In the genomic region with DNA sequence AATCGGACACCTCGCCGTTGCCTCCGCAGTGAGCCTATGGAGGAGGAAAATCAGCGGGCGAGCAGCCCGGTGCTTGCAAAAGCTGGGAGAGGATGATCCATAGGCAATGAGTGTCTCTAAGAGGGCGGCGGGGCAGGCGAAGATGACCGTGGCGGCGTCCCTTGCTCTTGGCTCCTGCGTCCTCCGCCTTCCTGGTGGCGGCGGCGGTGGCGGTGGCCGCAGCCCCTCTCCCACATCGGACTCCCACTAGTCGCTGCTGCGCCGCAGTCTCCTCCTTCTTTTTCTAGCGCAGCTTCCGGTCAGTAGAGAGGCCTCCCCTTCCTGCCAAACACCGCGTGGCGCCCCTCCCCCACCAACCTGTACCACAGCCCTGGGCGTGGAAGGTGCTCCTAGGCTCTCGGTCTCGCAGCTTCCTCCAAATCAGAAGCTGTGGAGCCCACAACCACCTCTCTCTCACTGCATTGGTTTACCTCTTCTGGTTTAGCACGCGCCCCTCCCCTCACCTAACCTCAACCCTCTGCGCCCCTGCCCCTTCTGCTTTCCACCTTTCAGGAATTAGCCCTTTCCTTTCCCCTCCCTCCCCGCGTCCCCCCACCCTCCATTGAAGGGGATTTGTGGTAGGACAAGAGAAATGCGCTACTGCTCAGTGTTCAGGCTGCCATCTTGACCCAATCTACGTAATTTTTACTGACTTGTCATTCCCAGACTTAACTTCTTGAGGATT, we compare ENCODE assay signal across 1 cellular context.
TF ChIP-seq lines count a peak whose summit lies in the region.

SPIN3 (minus strand) TSS at position 271 of the 724 bp plus-strand sequence. CDS start 594 bp downstream, outside the sequence.

TF ChIP-seq in HepG2, 621 proteins besides CTCF, POLR2A, EP300 and RAD21 (continued from another document and continues in another):
- TF ChIP-seq ARID3A (IDR thresholded peaks at IDR 0.05; ENCODE audit: low read depth, low read length) = no peak
- TF ChIP-seq RFXAP (CRISPR knock-in tag; IDR thresholded peaks at IDR 0.05; ENCODE audit: borderline replicate concordance) = no peak
- 0 out of 2 replicates have a peak, but pooled peaks have one; percentile 33 for TF ChIP-seq KAT7 (CRISPR knock-in tag; IDR thresholded peaks at IDR 0.05; ENCODE audit: borderline replicate concordance)
- no peak for TF ChIP-seq FOSL1 (CRISPR knock-in tag; IDR thresholded peaks at IDR 0.05; ENCODE audit: borderline replicate concordance)
- TF ChIP-seq MYNN (CRISPR knock-in tag; IDR thresholded peaks at IDR 0.05; ENCODE audit: low read depth) = no peak
- 0 out of 2 replicates have a peak, but pooled peaks have one; percentile 28 for TF ChIP-seq NFYB (CRISPR knock-in tag; IDR thresholded peaks at IDR 0.05)
- no peak; the same call in 1 of the 2 replicates for TF ChIP-seq KDM5A (IDR thresholded peaks at IDR 0.05; ENCODE audit: borderline replicate concordance, low read length)
- TF ChIP-seq ZNF256 (CRISPR knock-in tag; conservative IDR thresholded peaks at IDR 0.05) = no peak
- TF ChIP-seq ARNT2 (CRISPR knock-in tag; IDR thresholded peaks at IDR 0.05; ENCODE audit: low read depth) = no peak
- TF ChIP-seq ZZZ3 (CRISPR knock-in tag; IDR thresholded peaks at IDR 0.05; ENCODE audit: borderline replicate concordance) = no peak; the same call in 1 of the 2 replicates
- TF ChIP-seq, protein P1, sequence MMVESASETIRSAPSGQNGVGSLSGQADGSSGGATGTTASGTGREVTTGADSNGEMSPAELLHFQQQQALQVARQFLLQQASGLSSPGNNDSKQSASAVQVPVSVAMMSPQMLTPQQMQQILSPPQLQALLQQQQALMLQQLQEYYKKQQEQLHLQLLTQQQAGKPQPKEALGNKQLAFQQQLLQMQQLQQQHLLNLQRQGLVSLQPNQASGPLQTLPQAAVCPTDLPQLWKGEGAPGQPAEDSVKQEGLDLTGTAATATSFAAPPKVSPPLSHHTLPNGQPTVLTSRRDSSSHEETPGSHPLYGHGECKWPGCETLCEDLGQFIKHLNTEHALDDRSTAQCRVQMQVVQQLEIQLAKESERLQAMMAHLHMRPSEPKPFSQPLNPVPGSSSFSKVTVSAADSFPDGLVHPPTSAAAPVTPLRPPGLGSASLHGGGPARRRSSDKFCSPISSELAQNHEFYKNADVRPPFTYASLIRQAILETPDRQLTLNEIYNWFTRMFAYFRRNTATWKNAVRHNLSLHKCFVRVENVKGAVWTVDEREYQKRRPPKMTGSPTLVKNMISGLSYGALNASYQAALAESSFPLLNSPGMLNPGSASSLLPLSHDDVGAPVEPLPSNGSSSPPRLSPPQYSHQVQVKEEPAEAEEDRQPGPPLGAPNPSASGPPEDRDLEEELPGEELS (CRISPR knock-in tag; IDR thresholded peaks at IDR 0.05) = 0 out of 2 replicates have a peak, but pooled peaks have one; percentile 15
- TF ChIP-seq ZNF142 (CRISPR knock-in tag; IDR thresholded peaks at IDR 0.05) = no peak
- TF ChIP-seq, protein P2, sequence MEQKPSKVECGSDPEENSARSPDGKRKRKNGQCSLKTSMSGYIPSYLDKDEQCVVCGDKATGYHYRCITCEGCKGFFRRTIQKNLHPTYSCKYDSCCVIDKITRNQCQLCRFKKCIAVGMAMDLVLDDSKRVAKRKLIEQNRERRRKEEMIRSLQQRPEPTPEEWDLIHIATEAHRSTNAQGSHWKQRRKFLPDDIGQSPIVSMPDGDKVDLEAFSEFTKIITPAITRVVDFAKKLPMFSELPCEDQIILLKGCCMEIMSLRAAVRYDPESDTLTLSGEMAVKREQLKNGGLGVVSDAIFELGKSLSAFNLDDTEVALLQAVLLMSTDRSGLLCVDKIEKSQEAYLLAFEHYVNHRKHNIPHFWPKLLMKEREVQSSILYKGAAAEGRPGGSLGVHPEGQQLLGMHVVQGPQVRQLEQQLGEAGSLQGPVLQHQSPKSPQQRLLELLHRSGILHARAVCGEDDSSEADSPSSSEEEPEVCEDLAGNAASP (CRISPR knock-in tag; IDR thresholded peaks at IDR 0.05; ENCODE audit: borderline replicate concordance) = no peak
- TF ChIP-seq STAG1 (CRISPR knock-in tag; IDR thresholded peaks at IDR 0.05) = no peak
- peak; percentile 47 for TF ChIP-seq TEAD3 (CRISPR knock-in tag; optimal IDR thresholded peaks at IDR 0.05; ENCODE audit: borderline replicate concordance)
- TF ChIP-seq NPAS2 (CRISPR knock-in tag; IDR thresholded peaks at IDR 0.05; ENCODE audit: borderline replicate concordance) = no peak
- TF ChIP-seq ZNF720 (CRISPR knock-in tag; IDR thresholded peaks at IDR 0.05) = no peak
- TF ChIP-seq, protein P3, sequence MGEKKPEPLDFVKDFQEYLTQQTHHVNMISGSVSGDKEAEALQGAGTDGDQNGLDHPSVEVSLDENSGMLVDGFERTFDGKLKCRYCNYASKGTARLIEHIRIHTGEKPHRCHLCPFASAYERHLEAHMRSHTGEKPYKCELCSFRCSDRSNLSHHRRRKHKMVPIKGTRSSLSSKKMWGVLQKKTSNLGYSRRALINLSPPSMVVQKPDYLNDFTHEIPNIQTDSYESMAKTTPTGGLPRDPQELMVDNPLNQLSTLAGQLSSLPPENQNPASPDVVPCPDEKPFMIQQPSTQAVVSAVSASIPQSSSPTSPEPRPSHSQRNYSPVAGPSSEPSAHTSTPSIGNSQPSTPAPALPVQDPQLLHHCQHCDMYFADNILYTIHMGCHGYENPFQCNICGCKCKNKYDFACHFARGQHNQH (CRISPR knock-in tag; IDR thresholded peaks at IDR 0.05) = peak; percentile 24; the same call in 1 of the 2 replicates
- peak; percentile 24 for TF ChIP-seq HNRNPK (IDR thresholded peaks at IDR 0.05; ENCODE audit: low read depth, low read length, poor library complexity, severe bottlenecking)
- no peak for TF ChIP-seq MEIS2 (CRISPR knock-in tag; IDR thresholded peaks at IDR 0.05)
- TF ChIP-seq IKZF1 (IDR thresholded peaks at IDR 0.05) = no peak
- no peak for TF ChIP-seq SOX6 (IDR thresholded peaks at IDR 0.05)
- TF ChIP-seq SOX6 (CRISPR knock-in tag; IDR thresholded peaks at IDR 0.05) = peak; percentile 39; the same call in 1 of the 2 replicates
- no peak for TF ChIP-seq HMG20B (CRISPR knock-in tag; conservative IDR thresholded peaks at IDR 0.05)
- TF ChIP-seq, protein P4, sequence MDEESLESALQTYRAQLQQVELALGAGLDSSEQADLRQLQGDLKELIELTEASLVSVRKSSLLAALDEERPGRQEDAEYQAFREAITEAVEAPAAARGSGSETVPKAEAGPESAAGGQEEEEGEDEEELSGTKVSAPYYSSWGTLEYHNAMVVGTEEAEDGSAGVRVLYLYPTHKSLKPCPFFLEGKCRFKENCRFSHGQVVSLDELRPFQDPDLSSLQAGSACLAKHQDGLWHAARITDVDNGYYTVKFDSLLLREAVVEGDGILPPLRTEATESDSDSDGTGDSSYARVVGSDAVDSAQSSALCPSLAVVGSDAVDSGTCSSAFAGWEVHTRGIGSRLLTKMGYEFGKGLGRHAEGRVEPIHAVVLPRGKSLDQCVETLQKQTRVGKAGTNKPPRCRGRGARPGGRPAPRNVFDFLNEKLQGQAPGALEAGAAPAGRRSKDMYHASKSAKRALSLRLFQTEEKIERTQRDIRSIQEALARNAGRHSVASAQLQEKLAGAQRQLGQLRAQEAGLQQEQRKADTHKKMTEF (CRISPR knock-in tag; IDR thresholded peaks at IDR 0.05) = peak; percentile 41; the same call in 1 of the 2 replicates
- no peak for TF ChIP-seq ZNF691 (CRISPR knock-in tag; IDR thresholded peaks at IDR 0.05; ENCODE audit: borderline replicate concordance, low read depth)
- TF ChIP-seq, protein P5, sequence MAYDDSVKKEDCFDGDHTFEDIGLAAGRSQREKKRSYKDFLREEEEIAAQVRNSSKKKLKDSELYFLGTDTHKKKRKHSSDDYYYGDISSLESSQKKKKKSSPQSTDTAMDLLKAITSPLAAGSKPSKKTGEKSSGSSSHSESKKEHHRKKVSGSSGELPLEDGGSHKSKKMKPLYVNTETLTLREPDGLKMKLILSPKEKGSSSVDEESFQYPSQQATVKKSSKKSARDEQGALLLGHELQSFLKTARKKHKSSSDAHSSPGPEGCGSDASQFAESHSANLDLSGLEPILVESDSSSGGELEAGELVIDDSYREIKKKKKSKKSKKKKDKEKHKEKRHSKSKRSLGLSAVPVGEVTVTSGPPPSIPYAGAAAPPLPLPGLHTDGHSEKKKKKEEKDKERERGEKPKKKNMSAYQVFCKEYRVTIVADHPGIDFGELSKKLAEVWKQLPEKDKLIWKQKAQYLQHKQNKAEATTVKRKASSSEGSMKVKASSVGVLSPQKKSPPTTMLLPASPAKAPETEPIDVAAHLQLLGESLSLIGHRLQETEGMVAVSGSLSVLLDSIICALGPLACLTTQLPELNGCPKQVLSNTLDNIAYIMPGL (CRISPR knock-in tag; IDR thresholded peaks at IDR 0.05; ENCODE audit: borderline replicate concordance in 1 of 2, low read depth in 1 of 2) = peak; percentile 34 to 48; a peak in 3 of 4 replicates
- no peak for TF ChIP-seq ZSCAN29 (CRISPR knock-in tag; conservative IDR thresholded peaks at IDR 0.05)
- TF ChIP-seq NR2F1 (CRISPR knock-in tag; IDR thresholded peaks at IDR 0.05) = no peak
- TF ChIP-seq ZNF430 (CRISPR knock-in tag; IDR thresholded peaks at IDR 0.05) = peak; percentile 60; the same call in 1 of the 2 replicates
- peak; percentile 39; the same call in 1 of the 2 replicates for TF ChIP-seq FOXA3 (CRISPR knock-in tag; IDR thresholded peaks at IDR 0.05)
- TF ChIP-seq, protein P6, sequence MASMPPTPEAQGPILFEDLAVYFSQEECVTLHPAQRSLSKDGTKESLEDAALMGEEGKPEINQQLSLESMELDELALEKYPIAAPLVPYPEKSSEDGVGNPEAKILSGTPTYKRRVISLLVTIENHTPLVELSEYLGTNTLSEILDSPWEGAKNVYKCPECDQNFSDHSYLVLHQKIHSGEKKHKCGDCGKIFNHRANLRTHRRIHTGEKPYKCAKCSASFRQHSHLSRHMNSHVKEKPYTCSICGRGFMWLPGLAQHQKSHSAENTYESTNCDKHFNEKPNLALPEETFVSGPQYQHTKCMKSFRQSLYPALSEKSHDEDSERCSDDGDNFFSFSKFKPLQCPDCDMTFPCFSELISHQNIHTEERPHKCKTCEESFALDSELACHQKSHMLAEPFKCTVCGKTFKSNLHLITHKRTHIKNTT (CRISPR knock-in tag; IDR thresholded peaks at IDR 0.05) = no peak
- peak; percentile 82; the same call in 1 of the 2 replicates for TF ChIP-seq KAT8 (CRISPR knock-in tag; IDR thresholded peaks at IDR 0.05)
- TF ChIP-seq ZNF737 (CRISPR knock-in tag; IDR thresholded peaks at IDR 0.05; ENCODE audit: borderline replicate concordance) = no peak
